Comparison of ENCODE assay signal across 28 cellular contexts in the genomic region with DNA sequence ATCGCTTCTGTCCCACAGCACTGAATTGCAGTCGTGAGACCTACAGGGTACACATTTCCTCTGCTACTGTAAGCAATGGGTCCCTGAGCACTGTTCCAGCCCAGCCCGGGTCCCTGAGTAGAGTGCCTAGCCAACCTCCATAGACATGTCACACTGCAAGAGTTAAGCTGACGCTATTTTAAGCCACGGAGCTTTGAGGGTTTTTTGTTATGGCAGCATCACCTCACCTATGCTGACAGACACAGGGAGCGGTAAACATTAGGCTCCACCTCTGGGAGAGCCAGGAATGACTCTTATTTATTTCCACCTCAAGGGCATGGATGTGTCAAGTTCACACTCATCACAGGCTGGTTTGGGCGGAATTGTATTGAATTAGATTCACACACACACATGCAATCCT. TPM values are rescaled to one million over a fixed set of nuclear protein-coding genes. Genes with fewer than 3 reads are reported as not detected.
A peak's percentile ranks its signal among the peaks of the same experiment; 100 is the strongest.
DNase-seq lines count a peak whose midpoint lies in the region; ATAC-seq, FAIRE-seq and TF ChIP-seq lines count a peak whose summit lies in the region.
"Had no signal": no experiment of that assay in that cellular context is flagged by ENCODE, and none has a peak within 500 bp of the region (broad histone marks: within the 10 kb centered on the region; RNA-seq: fewer than 3 reads in every experiment).

No MANE protein-coding gene starts in this region.

- H2BK120ac ChIP-seq in IMR-90 (ENCODE audit: low read depth, low read length): no peak overlapping the region

- ATAC-seq in IMR-90 (ENCODE audit: low read depth) (no peak), K562 (no peak)
- ATAC-seq: GM12878 had no signal

- no peak overlapping the region for H3K18ac ChIP-seq in IMR-90 (ENCODE audit: low read depth, low read length)

- H3K27me3 ChIP-seq in IMR-90 (ENCODE audit: control insufficient read depth, insufficient read depth, low read length): peaks cover 70% of the 10 kb centered on the region
- H3K27me3 ChIP-seq in K562 (ENCODE audit: control insufficient read depth in 2 of 2, insufficient read depth in 2 of 2, low read length in 2 of 2): peaks cover 49 to 96% of the 10 kb centered on the region in 2 experiments; a peak in 4 of 5 replicates
- peaks cover 0 to 49% (median 8%) of the 10 kb centered on the region in 7 donors for H3K27me3 ChIP-seq in spleen (replicated peaks in 1 of 7)
- H3K27me3 ChIP-seq: BE2C, BLaER1 had no signal

- H3K4ac ChIP-seq in IMR-90 (ENCODE audit: low read depth, low read length): no peak overlapping the region

- CTCF ChIA-PET in IMR-90 (lab: Yijun Ruan, JAX) (no interaction called here), K562 (lab: Yijun Ruan, JAX; ENCODE audit: low intra/inter-chr PET ratio) (no interaction called here)

- H3K4me1 ChIP-seq in IMR-90 (ENCODE audit: control insufficient read depth, insufficient read depth, low read length) (no peaks in the 10 kb centered on the region), K562 (replicated peaks in 1 of 2; ENCODE audit: control insufficient read depth in 2 of 2, insufficient read depth in 2 of 2, low read length in 2 of 2) (peaks cover 0 to 19% of the 10 kb centered on the region in 2 experiments; a peak in 2 of 5 replicates), spleen (no peaks in the 10 kb centered on the region)
- H3K4me1 ChIP-seq: BE2C had no signal

- H3K23ac ChIP-seq in IMR-90 (ENCODE audit: low read depth, low read length): no peak overlapping the region

- H4K5ac ChIP-seq in IMR-90 (ENCODE audit: low read depth, low read length): no peak overlapping the region

- in situ Hi-C loops in IMR-90 (cut with MboI; ENCODE audit: low sequenced_read_pairs): no loop called here
- in situ Hi-C loops in K562 (cut with MboI): no loop called here

- H3K14ac ChIP-seq in IMR-90 (replicated peaks; ENCODE audit: low read depth, low read length): no peak overlapping the region

- WGBS in IMR-90 (ENCODE audit: extremely low coverage in 2 of 2, insufficient read length in 1 of 2), 2 experiments: 76% methylated on average over 2 of the region's 7 CpGs; no CpG with 5 or more reads in 1 of the 2 experiments
- WGBS in K562 (ENCODE audit: insufficient coverage, low coverage, missing lambda C conversion rate): under 1% methylated on average over 7 of the region's 7 CpGs
- 87 to 94% (median 91%) methylated on average over 5 to 7 of the region's 7 CpGs for WGBS in spleen, 5 donors

- no peak overlapping the region for H2BK5ac ChIP-seq in IMR-90 (ENCODE audit: low read depth, low read length, poor library complexity, severe bottlenecking)

- H2AK5ac ChIP-seq in IMR-90 (ENCODE audit: low read depth, low read length): no peak overlapping the region

- BruUV-seq in IMR-90 (replicated peaks; lab: Mats Ljungman, UMichigan) (no TSS peak), K562 (replicated peaks; lab: Mats Ljungman, UMichigan) (no TSS peak)

- H3K36me3 ChIP-seq in IMR-90 (ENCODE audit: control insufficient read depth, insufficient read depth, low read length): no peaks in the 10 kb centered on the region
- no peaks in the 10 kb centered on the region for H3K36me3 ChIP-seq in K562 (ENCODE audit: control insufficient read depth, insufficient read depth, low read length)
- H3K36me3 ChIP-seq in spleen: no peaks in the 10 kb centered on the region
- H3K36me3 ChIP-seq: BE2C, BLaER1 had no signal

- TF ChIP-seq CTCF in IMR-90 (conservative IDR thresholded peaks at IDR 0.05; ENCODE audit: low read depth, low read length) (no peak), K562 (IDR thresholded peaks at IDR 0.05 in 2 of 3, conservative IDR thresholded peaks at IDR 0.05 in 1 of 3; ENCODE audit: insufficient read depth in 2 of 3, low read depth in 1 of 3, low read length in 3 of 3) (no peak), spleen (IDR thresholded peaks at IDR 0.05 in 8 of 11, conservative IDR thresholded peaks at IDR 0.05 in 3 of 11) (no peak)

- dilution Hi-C loops in IMR-90 (cut with HindIII; ENCODE audit: low sequenced_read_pairs, unreplicated experiment): no loop called here

- H3K4me3 ChIP-seq in IMR-90 (ENCODE audit: insufficient read depth, low read depth, low read length) (no peak overlapping the region), K562 (no peak overlapping the region), spleen (no peak overlapping the region)
- H3K4me3 ChIP-seq: BLaER1, GM12878 had no signal

- FAIRE-seq in HTR-8/SVneo (lab: Jason Lieb, UNC) (peak; percentile 9), K562 (lab: Jason Lieb, UNC) (no peak)
- FAIRE-seq: A204.1, GM12878, GM12892, GM18507 had no signal

- H3K79me2 ChIP-seq in K562 (ENCODE audit: control insufficient read depth, insufficient read depth, low read length): no peaks in the 10 kb centered on the region

- intact Hi-C loops in IMR-90 (cut with micrococcal nuclease) (no loop called here), K562 (cut with micrococcal nuclease) (no loop called here), spleen (cut with DNase I; ENCODE audit: low total_unique reads) (no loop called here)

- no peak overlapping the region for H2BK15ac ChIP-seq in IMR-90 (ENCODE audit: low read depth, low read length)

- no peak for DNase-seq in HTR-8/SVneo (ENCODE audit: insufficient read length, low spot score)
- DNase-seq in IMR-90: no peak
- DNase-seq in K562 (ENCODE audit: extremely low read depth in 1 of 4, low spot score in 3 of 4): no peak
- DNase-seq in spleen: no peak
- no peak for DNase-seq in OCI-M2 (lab: John Stamatoyannopoulos, UW; ENCODE audit: unreplicated experiment)
- DNase-seq in HUDEP-2 (lab: John Stamatoyannopoulos, UW; ENCODE audit: unreplicated experiment in 76 of 76): no peak
- DNase-seq: 8988T; ACHN; BE2C; C1 segment of cervical spinal cord; CD4-positive, alpha-beta memory T cell; CD4-positive, CD25-positive, alpha-beta regulatory T cell; CD8-positive, alpha-beta memory T cell; COR-L47; DMS 273 treated with DMSO at 0.1 percent for 48 hours; DMS153; DMS53; DMS79; DND-41; EL; GDM1 had no signal

- H2AFZ ChIP-seq in IMR-90 (replicated peaks; ENCODE audit: low read length, poor library complexity) (peak overlapping the region; percentile 15), K562 (ENCODE audit: low read depth, low read length) (no peak overlapping the region)

- no peak overlapping the region for H2BK20ac ChIP-seq in IMR-90 (ENCODE audit: low read depth, low read length)

- no peak overlapping the region for H4K91ac ChIP-seq in IMR-90 (ENCODE audit: insufficient read depth, low read depth, low read length)

- TF ChIP-seq RAD21 in IMR-90 (IDR thresholded peaks at IDR 0.05; ENCODE audit: low read length): no peak
- TF ChIP-seq RAD21 in K562 (CRISPR knock-in tag; conservative IDR thresholded peaks at IDR 0.05 in 1 of 2, IDR thresholded peaks at IDR 0.05 in 1 of 2): no peak

- TF ChIP-seq EP300 in K562 (IDR thresholded peaks at IDR 0.05; ENCODE audit: low read length): no peak

- H4K8ac ChIP-seq in IMR-90 (ENCODE audit: low read depth in 2 of 2, low read length in 2 of 2): no peak overlapping the region

- no peaks in the 10 kb centered on the region for H4K20me1 ChIP-seq in IMR-90 (ENCODE audit: insufficient read depth, low read length)
- H4K20me1 ChIP-seq in K562 (replicated peaks; ENCODE audit: control insufficient read depth, insufficient read depth, low read length): peaks cover 49% of the 10 kb centered on the region

- no peak overlapping the region for H2AK9ac ChIP-seq in IMR-90 (replicated peaks; ENCODE audit: low read depth, low read length, poor library complexity)

- H3K9me3 ChIP-seq in IMR-90 (ENCODE audit: control insufficient read depth, insufficient read depth, low read length) (no peaks in the 10 kb centered on the region), K562 (replicated peaks; ENCODE audit: control insufficient read depth, insufficient read depth, low read depth, low read length) (no peaks in the 10 kb centered on the region), spleen (no peaks in the 10 kb centered on the region)
- H3K9me3 ChIP-seq: BE2C, BLaER1 had no signal

- H3K4me2 ChIP-seq in IMR-90 (ENCODE audit: low read depth, low read length): no peak overlapping the region
- H3K4me2 ChIP-seq in K562 (ENCODE audit: insufficient read depth, low read length): no peak overlapping the region

- no peak for TF ChIP-seq POLR2A in IMR-90 (IDR thresholded peaks at IDR 0.05; ENCODE audit: low read depth, low read length)
- TF ChIP-seq POLR2A in K562 (conservative IDR thresholded peaks at IDR 0.05): no peak
- TF ChIP-seq POLR2A in spleen (IDR thresholded peaks at IDR 0.05): no peak

- no peak overlapping the region for H3K9ac ChIP-seq in IMR-90 (ENCODE audit: low read depth, low read length)
- no peak overlapping the region for H3K9ac ChIP-seq in K562 (ENCODE audit: insufficient read depth in 1 of 2, low read depth in 2 of 2, low read length in 2 of 2)
- H3K9ac ChIP-seq: BLaER1 had no signal

- H3K27ac ChIP-seq in IMR-90 (ENCODE audit: insufficient read depth, low read length) (no peak overlapping the region), K562 (ENCODE audit: extremely low read depth, low read depth, low read length) (no peak overlapping the region), spleen (no peak overlapping the region)
- H3K27ac ChIP-seq: BLaER1 had no signal

- no peaks in the 10 kb centered on the region for H3K79me1 ChIP-seq in IMR-90 (ENCODE audit: low read depth in 1 of 2, low read length in 2 of 2)

- H3K56ac ChIP-seq in IMR-90 (ENCODE audit: extremely low read depth, insufficient read depth, low read length): no peak overlapping the region

- H3K9me1 ChIP-seq in IMR-90 (ENCODE audit: insufficient read depth, low read length) (no peaks in the 10 kb centered on the region), K562 (ENCODE audit: control insufficient read depth, insufficient read depth, low read length) (no peaks in the 10 kb centered on the region)

- POLR2A ChIA-PET in IMR-90 (lab: Charles Lee; ENCODE audit: unreplicated experiment) (no interaction called here), K562 (lab: Yijun Ruan, JAX) (interaction anchor here (0.6 kb wide), 1 partner anchor 14 kb away, joined by 3 read pairs; no protein-coding TSS in a partner anchor)

RNA-seq across cellular contexts. Expression of a gene that starts 45.1 kb away (rescaled TPM):
- not detected in 2 replicates for total RNA-seq in IMR-90 (2012; rRNA removed)
- 0.02 and 0.03 TPM in 2 replicates for polyA plus RNA-seq in IMR-90 (2012; rRNA removed)
- polyA plus RNA-seq in IMR-90 (2012; cell fraction: cytosol; rRNA removed): 0.01 and 0.10 TPM in 2 replicates
- polyA plus RNA-seq in IMR-90 (2012; cell fraction: nucleus; rRNA removed; ENCODE audit: low replicate concordance): 0.06 and 0.17 TPM in 2 replicates
- total RNA-seq in K562 (2011; cell fraction: chromatin; rRNA removed; ENCODE audit: low replicate concordance): 0.09 TPM in 1 of 2 replicates, not detected in the other
- total RNA-seq in K562 (2011; cell fraction: nucleolus; rRNA removed): not detected in 2 replicates
- not detected in 2 replicates for total RNA-seq in K562 (2011; cell fraction: nucleoplasm; rRNA removed)
- 0.18 TPM in 1 of 2 replicates, not detected in the other for total RNA-seq in K562 (2014; rRNA removed)
- total RNA-seq in K562 (2014; rRNA removed; fragmentation: Illumina TruSeq; extraction: Trizol): not detected in 2 replicates
- not detected in 2 replicates for total RNA-seq in K562 (2015; rRNA removed; fragmentation: Illumina TruSeq; extraction: Trizol)
- total RNA-seq in K562 (2021): not detected in 2 replicates
- polyA plus RNA-seq in K562 (2011; rRNA removed): not detected in 2 replicates
- polyA plus RNA-seq in K562 (2011; cell fraction: cytosol; rRNA removed): not detected in 2 replicates
- polyA plus RNA-seq in K562 (2011; cell fraction: nucleus; rRNA removed): 0.09 TPM in 1 of 2 replicates, not detected in the other
- polyA plus RNA-seq in K562 (2012): 0.04 TPM in 1 of 2 replicates, not detected in the other
- not detected in 2 replicates for polyA plus RNA-seq in K562 (2014; fragmentation: Illumina TruSeq; extraction: Trizol)
- polyA plus RNA-seq in K562 (2014; fragmentation: Nextera tagmentation; extraction: Ambion mirVana): not detected
- not detected in 2 replicates for polyA plus RNA-seq in K562 (2014; rRNA removed)
- not detected in 2 replicates for polyA minus RNA-seq in K562 (2011; rRNA and poly(A)+ RNA removed)
- polyA minus RNA-seq in K562 (2011; cell fraction: cytosol; rRNA and poly(A)+ RNA removed): not detected in 2 replicates
- polyA minus RNA-seq in K562 (2011; cell fraction: nucleus; rRNA and poly(A)+ RNA removed): 0.11 TPM in 1 of 2 replicates, not detected in the other
- total RNA-seq in spleen: under 1 TPM in 5 of 7 donors, not detected in 2; 0.07 to 0.26 (median 0.11) TPM
- polyA plus RNA-seq in spleen: under 1 TPM in 2 of 3 donors, not detected in 1; 0.02 to 0.05 TPM
- total RNA-seq: CD4-positive, CD25-positive, alpha-beta regulatory T cell; CD8-positive, alpha-beta memory T cell had no signal
- polyA plus RNA-seq: AG04450; CD14-positive monocyte; CD4-positive, alpha-beta memory T cell; CD4-positive, CD25-positive, alpha-beta regulatory T cell had no signal
